9 cellular contexts compared by ENCODE assay signal in genomic region chrX:41720125-41720780, GRCh38. TPM values are rescaled to one million over a fixed set of nuclear protein-coding genes. Genes with fewer than 3 reads are reported as not detected.
DNase-seq lines count a peak whose midpoint lies in the region; ATAC-seq and TF ChIP-seq lines count a peak whose summit lies in the region.
"Had no signal": no experiment of that assay in that cellular context is flagged by ENCODE, and none has a peak within 500 bp of the region (broad histone marks: within the 10 kb centered on the region; RNA-seq: fewer than 3 reads in every experiment).

No MANE protein-coding gene starts in this region.

- no peaks in the 10 kb centered on the region for H3K27me3 Mint-ChIP-seq in activated CD4-positive, alpha-beta T cell treated with anti-CD3 and anti-CD28 coated beads, Interleukin-2, amount 10 ng/mL, durations not matched to agents 24 days and 14 days

- H3K36me3 Mint-ChIP-seq in activated CD4-positive, alpha-beta T cell treated with anti-CD3 and anti-CD28 coated beads, Interleukin-2, amount 10 ng/mL, durations not matched to agents 24 days and 14 days (ENCODE audit: low read depth) = peaks cover 30% of the 10 kb centered on the region

- H3K27ac ChIP-seq in lower lobe of right lung (no peak overlapping the region), aorta (ENCODE audit: low read depth in 1 of 2, low read length in 2 of 2) (no peak overlapping the region), ascending aorta (peak overlapping the region in 1 of 2 donors; percentile 54)

- TF ChIP-seq CTCF in lower lobe of right lung (IDR thresholded peaks at IDR 0.05) (no peak), ascending aorta (IDR thresholded peaks at IDR 0.05) (no peak)

- 33 to 49% methylated on average over 3 of the region's 3 CpGs for WGBS in aorta, 2 donors

- no peak overlapping the region for H3K27ac Mint-ChIP-seq in activated CD4-positive, alpha-beta T cell treated with anti-CD3 and anti-CD28 coated beads, Interleukin-2, amount 10 ng/mL, durations not matched to agents 24 days and 14 days

- ATAC-seq in GM18867 (IDR thresholded peaks at IDR 0.05; ENCODE audit: unreplicated experiment) (peak; percentile 93), HG02884 (IDR thresholded peaks at IDR 0.05; ENCODE audit: unreplicated experiment) (peak; percentile 89), lower lobe of right lung (peak; percentile 29 to 44), aorta (ENCODE audit: low FRiP score) (no peak)

- intact Hi-C loops in activated CD4-positive, alpha-beta T cell treated with anti-CD3 and anti-CD28 coated beads, Interleukin-2, amount 10 ng/mL, durations not matched to agents 24 days and 14 days (cut with micrococcal nuclease) = loop anchor here (2.0 kb wide), 1 partner anchor 17 kb away; no protein-coding TSS in a partner anchor
- intact Hi-C loops in lower lobe of right lung (cut with DNase I) (no loop called here), aorta (cut with DNase I) (no loop called here), ascending aorta (cut with DNase I) (no loop called here)

- no peaks in the 10 kb centered on the region for H3K9me3 ChIP-seq in lower lobe of right lung
- H3K9me3 ChIP-seq in aorta (ENCODE audit: control insufficient read depth, low read length) = no peaks in the 10 kb centered on the region
- H3K9me3 ChIP-seq in ascending aorta = peaks cover 0 to 7% of the 10 kb centered on the region in 2 donors

- peaks cover 26% of the 10 kb centered on the region for H3K4me1 Mint-ChIP-seq in activated CD4-positive, alpha-beta T cell treated with anti-CD3 and anti-CD28 coated beads, Interleukin-2, amount 10 ng/mL, durations not matched to agents 24 days and 14 days

- peak; percentile 76 for DNase-seq in activated CD4-positive, alpha-beta T cell treated with anti-CD3 and anti-CD28 coated beads, Interleukin-2, amount 10 ng/mL, durations not matched to agents 24 days and 14 days
- DNase-seq in lower lobe of right lung = no peak
- no peak for DNase-seq in cerebellar cortex (ENCODE audit: low spot score)
- no peak for DNase-seq in aorta
- DNase-seq in ascending aorta (ENCODE audit: low spot score in 2 of 2) = no peak
- DNase-seq in NCI-H128 (lab: John Stamatoyannopoulos, UW; ENCODE audit: unreplicated experiment) = no peak

- H3K4me3 Mint-ChIP-seq in activated CD4-positive, alpha-beta T cell treated with anti-CD3 and anti-CD28 coated beads, Interleukin-2, amount 10 ng/mL, durations not matched to agents 24 days and 14 days = no peak overlapping the region

- H3K4me1 ChIP-seq in lower lobe of right lung = peaks cover 9% of the 10 kb centered on the region
- no peaks in the 10 kb centered on the region for H3K4me1 ChIP-seq in aorta (ENCODE audit: control insufficient read depth in 1 of 2, insufficient read depth in 2 of 2, low read length in 2 of 2)
- H3K4me1 ChIP-seq in ascending aorta = no peaks in the 10 kb centered on the region

- H3K4me3 ChIP-seq in lower lobe of right lung = no peak overlapping the region
- H3K4me3 ChIP-seq in aorta (ENCODE audit: low read length in 2 of 2) = no peak overlapping the region
- no peak overlapping the region for H3K4me3 ChIP-seq in ascending aorta

- peaks cover 10% of the 10 kb centered on the region for H3K9me3 Mint-ChIP-seq in activated CD4-positive, alpha-beta T cell treated with anti-CD3 and anti-CD28 coated beads, Interleukin-2, amount 10 ng/mL, durations not matched to agents 24 days and 14 days

- no peaks in the 10 kb centered on the region for H3K27me3 ChIP-seq in lower lobe of right lung (ENCODE audit: low read depth)
- H3K27me3 ChIP-seq in aorta (ENCODE audit: control insufficient read depth in 1 of 2, insufficient read depth in 2 of 2, low read length in 1 of 2) = no peaks in the 10 kb centered on the region
- no peaks in the 10 kb centered on the region for H3K27me3 ChIP-seq in ascending aorta

- no peaks in the 10 kb centered on the region for H3K36me3 ChIP-seq in lower lobe of right lung
- no peaks in the 10 kb centered on the region for H3K36me3 ChIP-seq in aorta (ENCODE audit: control insufficient read depth in 1 of 2, insufficient read depth in 2 of 2, low read length in 1 of 2)
- H3K36me3 ChIP-seq in ascending aorta = no peaks in the 10 kb centered on the region

RNA-seq across cellular contexts. Expression of gene GPR82, which starts 3.7 kb away (rescaled TPM):
- total RNA-seq in activated CD4-positive, alpha-beta T cell treated with anti-CD3 and anti-CD28 coated beads, Interleukin-2, amount 10 ng/mL, durations not matched to agents 24 days and 14 days = not detected in 2 replicates
- total RNA-seq in lower lobe of right lung (0.65 TPM), aorta (under 1 TPM; 0.29 to 0.45 TPM), ascending aorta (not detected)
- under 1 TPM; 0.20 to 0.88 TPM for polyA plus RNA-seq in aorta
- total RNA-seq: epithelial cell of proximal tubule had no signal

RNA-seq across cellular contexts. Expression of gene GPR34, which starts 31.5 kb away (rescaled TPM):
- total RNA-seq in activated CD4-positive, alpha-beta T cell treated with anti-CD3 and anti-CD28 coated beads, Interleukin-2, amount 10 ng/mL, durations not matched to agents 24 days and 14 days = 0.16 and 0.43 TPM in 2 replicates
- total RNA-seq in lower lobe of right lung (33.6 TPM), aorta (10 to 100 TPM; 18.3 to 22.7 TPM), ascending aorta (1.5 TPM)
- polyA plus RNA-seq in aorta = 10 to 100 TPM in 1 of 2 donors, 1 to 10 TPM in 1; 4.4 to 36.2 TPM
- total RNA-seq: epithelial cell of proximal tubule had no signal
